ENCODE assay signal across 37 cellular contexts in the genomic region with DNA sequence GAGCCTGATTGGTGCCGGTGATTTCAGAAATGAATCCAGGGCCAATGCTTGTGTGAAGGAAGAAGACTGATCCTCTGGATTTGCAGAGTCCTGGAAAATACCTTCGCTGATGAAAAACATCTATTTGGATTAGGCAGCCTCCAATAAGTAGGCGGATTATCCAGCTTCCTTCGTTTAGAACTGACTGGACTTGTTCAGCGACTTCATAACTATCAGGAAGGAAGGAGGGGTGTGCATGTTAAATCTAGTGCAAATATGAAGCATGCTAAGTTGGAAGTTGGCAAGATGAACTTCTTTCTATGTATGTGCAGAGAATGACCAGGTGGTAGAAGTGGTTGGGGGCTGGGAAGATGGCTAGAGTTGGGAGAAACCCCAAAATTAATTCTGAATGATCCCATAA. TPM values are rescaled to one million over a fixed set of nuclear protein-coding genes. Genes with fewer than 3 reads are reported as not detected.
"Had no signal": no experiment of that assay in that cellular context is flagged by ENCODE, and none has a peak within 500 bp of the region (broad histone marks: within the 10 kb centered on the region; RNA-seq: fewer than 3 reads in every experiment).

No MANE protein-coding gene starts in this region.

- FAIRE-seq: RCC 7860 had no signal

- H3K4me3 ChIP-seq: adrenal gland, MG63 had no signal

- H3K36me3 ChIP-seq: adrenal gland, MG63 had no signal

- DNase-seq: activated CD4-positive, alpha-beta T cell treated with anti-CD3 and anti-CD28 coated beads for 36 hours; activated CD4-positive, alpha-beta T cell treated with anti-CD3 and anti-CD28 coated beads, Interleukin-2, amount 10 ng/mL, durations not matched to agents 7 days and 5 days; activated CD4-positive, alpha-beta T cell treated with anti-CD3 and anti-CD28 coated beads, Interleukin-2, amount 50 U/mL, for 48 hours; activated CD8-positive, alpha-beta T cell treated with anti-CD3 and anti-CD28 coated beads, Interleukin-2, amount 10 ng/mL, durations not matched to agents 7 days and 5 days; activated gamma-delta T cell treated with Interleukin-2 at 50 U/mL for 16 hours; activated naive CD4-positive, alpha-beta T cell treated with anti-CD3 and anti-CD28 coated beads for 36 hours; activated T-cell treated with anti-CD3 and anti-CD28 coated beads, Interleukin-2, amount 50 U/mL, for 24 hours; adrenal gland; anterior cingulate cortex; central memory CD4-positive, alpha-beta T cell; Karpas-422; KBM-7; MG63; MV-4-11; NCI-H1092; NCI-H1436 treated with DMSO at 0.1 percent for 48 hours; NCI-H187; NCI-H2029 treated with DMSO at 0.1 percent for 48 hours; NCI-H2107; NCI-H2171; NCI-H2227 treated with DMSO at 0.1 percent for 48 hours; NCI-H446; NCI-H510A treated with DMSO at 0.1 percent for 48 hours; NCI-H526 treated with DMSO at 0.1 percent for 48 hours; NCI-H774; PC-3; Right ventricle myocardium superior; SW 1271; T-helper 1 cell; T-helper 2 cell; T-helper 9 cell had no signal

- H3K27me3 ChIP-seq: adrenal gland, MG63 had no signal

- H3K27ac ChIP-seq: adrenal gland, RWPE1 had no signal

- H3K4me1 ChIP-seq: adrenal gland had no signal

- H3K9me3 ChIP-seq: adrenal gland, MG63 had no signal

RNA-seq across cellular contexts. Expression of gene NKX2-3, which starts 41.1 kb away (rescaled TPM):
- total RNA-seq: activated CD4-positive, alpha-beta T cell treated with anti-CD3 and anti-CD28 coated beads for 36 hours; activated CD4-positive, alpha-beta T cell treated with anti-CD3 and anti-CD28 coated beads, Interleukin-2, amount 10 ng/mL, durations not matched to agents 7 days and 5 days; activated CD8-positive, alpha-beta T cell treated with anti-CD3 and anti-CD28 coated beads, Interleukin-2, amount 10 ng/mL, durations not matched to agents 7 days and 5 days; activated naive CD4-positive, alpha-beta T cell treated with anti-CD3 and anti-CD28 coated beads for 36 hours; activated naive CD4-positive, alpha-beta T cell treated with anti-CD3 and anti-CD28 coated beads, Interleukin-2, amount 50 U/mL, for 72 hours; activated T-helper 1 cell treated with anti-CD3 and anti-CD28 coated beads, Interleukin-12 subunit alpha, Interleukin-12 subunit beta, Interleukin-2, Interleukin-4 antibody, amounts not matched to agents 30 ng/mL and 10 ng/mL and 1 ng/mL, durations not matched to agents 14 hours and 24 hours and 36 hours; adrenal gland; cerebellum; Right ventricle myocardium superior had no signal
- polyA plus RNA-seq: IgD-negative memory B cell had no signal
